In the genomic region with DNA sequence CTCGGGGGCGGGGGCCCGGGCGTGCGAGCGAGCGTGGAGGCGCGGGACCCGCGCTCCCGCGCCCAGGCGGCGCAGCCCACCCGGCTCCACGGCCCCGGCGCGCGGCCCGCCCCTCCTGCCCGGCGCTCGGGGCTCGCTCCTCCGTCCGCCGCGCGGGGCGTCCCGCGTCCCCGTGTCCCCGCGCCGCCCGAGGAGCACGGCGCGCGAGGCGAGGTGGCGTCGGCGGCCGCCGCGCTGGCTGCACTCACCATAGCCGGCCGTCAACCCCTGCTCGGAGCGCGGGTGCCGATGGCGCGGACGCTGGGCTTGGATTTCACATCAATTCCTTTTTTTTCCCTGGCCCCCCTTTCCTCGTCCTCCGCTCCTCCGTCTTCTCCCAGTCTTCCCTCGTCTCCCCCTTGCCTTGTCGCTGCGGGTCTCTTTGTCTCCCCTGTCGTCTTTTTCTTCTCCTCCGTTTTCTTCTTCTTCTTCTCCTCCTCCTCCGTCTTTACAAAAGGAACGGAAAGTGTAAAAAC, we compare ENCODE assay signal across 7 cellular contexts. TPM values are rescaled to one million over a fixed set of nuclear protein-coding genes. Genes with fewer than 3 reads are reported as not detected.
DNase-seq lines count a peak whose midpoint lies in the region; ATAC-seq and TF ChIP-seq lines count a peak whose summit lies in the region.

No MANE protein-coding gene starts in this region.

- no peaks in the 10 kb centered on the region for H4K20me1 ChIP-seq in GM23338 (replicated peaks; ENCODE audit: insufficient read depth)

- peak overlapping the region; percentile 87 for H3K4me3 ChIP-seq in GM23338
- peak overlapping the region; percentile 66 for H3K4me3 ChIP-seq in SJCRH30
- peak overlapping the region; percentile 61 for H3K4me3 ChIP-seq in epithelial cell of esophagus (ENCODE audit: low read length)

- H3K4me3 Mint-ChIP-seq in GM23338 (peak overlapping the region; percentile 87), neural crest cell (peak overlapping the region; percentile 100)

- peak; percentile 55 for DNase-seq in GM23338 (ENCODE audit: low spot score)
- DNase-seq in SJCRH30 = no peak
- DNase-seq in epithelial cell of esophagus (ENCODE audit: low read depth) = no peak
- DNase-seq in neural crest cell (ENCODE audit: low read depth, low spot score) = peak; percentile 28
- no peak for DNase-seq in midbrain (lab: John Stamatoyannopoulos, UW)
- no peak for DNase-seq in glomerular visceral epithelial cell (ENCODE audit: extremely low spot score)
- no peak for DNase-seq in T1000 (lab: John Stamatoyannopoulos, UW)

- H3K9me3 ChIP-seq in SJCRH30 (replicated peaks) = no peaks in the 10 kb centered on the region

- H2AFZ ChIP-seq in GM23338 = peak overlapping the region; percentile 92

- H3K9me2 ChIP-seq in GM23338 (ENCODE audit: insufficient read depth) = no peaks in the 10 kb centered on the region

- H3K27ac ChIP-seq in GM23338 (ENCODE audit: low read depth) (peak overlapping the region; percentile 80; the same call in 1 of the 2 replicates), SJCRH30 (peak overlapping the region; percentile 59; the same call in 1 of the 2 replicates)

- no peaks in the 10 kb centered on the region; the same call in 1 of the 2 replicates for H3K36me3 ChIP-seq in GM23338 (ENCODE audit: insufficient read depth)
- H3K36me3 ChIP-seq in SJCRH30 = no peaks in the 10 kb centered on the region

- H3K4me1 ChIP-seq in GM23338 (ENCODE audit: insufficient read depth) = peaks cover 37% of the 10 kb centered on the region
- peaks cover 5% of the 10 kb centered on the region for H3K4me1 ChIP-seq in SJCRH30

- H3K4me1 Mint-ChIP-seq in GM23338 = peaks cover 44% of the 10 kb centered on the region
- peaks cover 56% of the 10 kb centered on the region for H3K4me1 Mint-ChIP-seq in neural crest cell

- H3K79me2 ChIP-seq in GM23338 (replicated peaks; ENCODE audit: insufficient read depth) = peaks cover 10% of the 10 kb centered on the region; the same call in 1 of the 2 replicates

- H3K4me2 ChIP-seq in GM23338 = peak overlapping the region; percentile 91

- no peak for TF ChIP-seq CTCF in GM23338 (conservative IDR thresholded peaks at IDR 0.05; ENCODE audit: low read depth in 2 of 2)
- TF ChIP-seq CTCF in epithelial cell of esophagus (IDR thresholded peaks at IDR 0.05; ENCODE audit: insufficient read depth, low read depth, low read length, missing control alignments) = no peak
- no peak for TF ChIP-seq CTCF in neural crest cell (conservative IDR thresholded peaks at IDR 0.05)

- H3F3A ChIP-seq in GM23338 (replicated peaks; ENCODE audit: low read depth) = peaks cover 19% of the 10 kb centered on the region

- H3K36me3 Mint-ChIP-seq in GM23338 (ENCODE audit: low read depth) (peaks cover 2% of the 10 kb centered on the region; the same call in 1 of the 3 replicates), neural crest cell (ENCODE audit: low read depth) (no peaks in the 10 kb centered on the region)

- H3K27me3 ChIP-seq in GM23338 (ENCODE audit: insufficient read depth) = peaks cover 80% of the 10 kb centered on the region
- H3K27me3 ChIP-seq in SJCRH30 = no peaks in the 10 kb centered on the region

- H3K9me3 Mint-ChIP-seq in GM23338 = peaks cover 17% of the 10 kb centered on the region; the same call in 1 of the 3 replicates
- no peaks in the 10 kb centered on the region for H3K9me3 Mint-ChIP-seq in neural crest cell

- peak; percentile 2; the same call in 2 of the 3 replicates for ATAC-seq in GM23338

- H3K27ac Mint-ChIP-seq in GM23338 = no peak overlapping the region
- H3K27ac Mint-ChIP-seq in neural crest cell (ENCODE audit: unreplicated experiment) = peak overlapping the region; percentile 96

- peaks cover 87% of the 10 kb centered on the region for H3K27me3 Mint-ChIP-seq in GM23338 (ENCODE audit: insufficient read depth, low read depth, poor library complexity)
- H3K27me3 Mint-ChIP-seq in neural crest cell (ENCODE audit: low read depth) = peaks cover 37% of the 10 kb centered on the region

TF ChIP-seq in GM23338, 12 proteins besides CTCF, POLR2A, EP300 and RAD21:
- TF ChIP-seq ZNF114 (CRISPR knock-in tag; IDR thresholded peaks at IDR 0.05) (no peak), ZNF331 (CRISPR knock-in tag; IDR thresholded peaks at IDR 0.05; ENCODE audit: low read depth) (no peak), EZH2 (IDR thresholded peaks at IDR 0.05; ENCODE audit: low read depth, unreplicated experiment) (peak; percentile 55)

RNA-seq across cellular contexts. Expression of a gene that starts 0.5 kb away (rescaled TPM):
- 34.1 and 36.9 TPM in 2 replicates for total RNA-seq in GM23338 (2014; rRNA removed; shearing (Covaris generic))
- polyA plus RNA-seq in GM23338 (2016; fragmentation: Nextera tagmentation; extraction: Ambion mirVana) = 19.7 and 21.4 TPM in 2 replicates
- total RNA-seq in SJCRH30 (2014; rRNA removed; shearing (Covaris generic)) = 35.2 and 39.2 TPM in 2 replicates
- 70.8 and 75.6 TPM in 2 replicates for total RNA-seq in neural crest cell

Comparison
In these comparisons a context has a peak if more than half of its experiments do, and no peak if none do; other contexts are left out.
1. DNase-seq: peak in GM23338 (single experiment) and neural crest cell (single experiment); none in SJCRH30 (0 of 2), epithelial cell of esophagus (single experiment), midbrain (single experiment), glomerular visceral epithelial cell (single experiment) and T1000 (single experiment).
2. Peak in every context shown above with its lines, with median percentiles within 50 percentile points of each other: H3K4me3 ChIP-seq.